Comparison of ENCODE assay signal across 1 cellular context in the genomic region with DNA sequence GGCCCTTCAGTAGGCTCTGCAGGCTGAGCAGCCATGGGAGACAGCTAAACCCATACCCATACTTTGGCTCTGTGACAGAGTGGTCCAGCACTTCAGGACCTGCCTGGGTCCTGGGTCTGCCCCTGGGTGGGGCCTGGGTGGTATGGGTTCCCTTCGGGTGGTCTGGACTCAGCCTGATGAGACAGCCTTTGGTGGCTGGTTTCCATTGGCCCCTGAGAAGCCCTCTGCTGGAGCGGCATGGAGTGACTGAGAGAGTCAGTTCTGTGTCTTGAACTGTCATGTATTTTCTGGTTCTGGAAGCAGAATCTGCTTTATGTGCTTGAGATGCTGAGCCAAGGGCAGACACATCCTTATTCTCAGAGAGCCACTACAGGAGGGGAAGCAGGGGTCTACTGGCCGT.
TF ChIP-seq lines count a peak whose summit lies in the region.

No MANE protein-coding gene starts in this region.

TF ChIP-seq in GM23338, 12 proteins besides CTCF, POLR2A, EP300 and RAD21:
- TF ChIP-seq, protein P1, sequence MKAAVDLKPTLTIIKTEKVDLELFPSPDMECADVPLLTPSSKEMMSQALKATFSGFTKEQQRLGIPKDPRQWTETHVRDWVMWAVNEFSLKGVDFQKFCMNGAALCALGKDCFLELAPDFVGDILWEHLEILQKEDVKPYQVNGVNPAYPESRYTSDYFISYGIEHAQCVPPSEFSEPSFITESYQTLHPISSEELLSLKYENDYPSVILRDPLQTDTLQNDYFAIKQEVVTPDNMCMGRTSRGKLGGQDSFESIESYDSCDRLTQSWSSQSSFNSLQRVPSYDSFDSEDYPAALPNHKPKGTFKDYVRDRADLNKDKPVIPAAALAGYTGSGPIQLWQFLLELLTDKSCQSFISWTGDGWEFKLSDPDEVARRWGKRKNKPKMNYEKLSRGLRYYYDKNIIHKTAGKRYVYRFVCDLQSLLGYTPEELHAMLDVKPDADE (IDR thresholded peaks at IDR 0.05) = no peak
- TF ChIP-seq NANOG (IDR thresholded peaks at IDR 0.05; ENCODE audit: borderline replicate concordance) = no peak
- TF ChIP-seq ZNF331 (CRISPR knock-in tag; IDR thresholded peaks at IDR 0.05; ENCODE audit: low read depth) = no peak
